In the genomic region with DNA sequence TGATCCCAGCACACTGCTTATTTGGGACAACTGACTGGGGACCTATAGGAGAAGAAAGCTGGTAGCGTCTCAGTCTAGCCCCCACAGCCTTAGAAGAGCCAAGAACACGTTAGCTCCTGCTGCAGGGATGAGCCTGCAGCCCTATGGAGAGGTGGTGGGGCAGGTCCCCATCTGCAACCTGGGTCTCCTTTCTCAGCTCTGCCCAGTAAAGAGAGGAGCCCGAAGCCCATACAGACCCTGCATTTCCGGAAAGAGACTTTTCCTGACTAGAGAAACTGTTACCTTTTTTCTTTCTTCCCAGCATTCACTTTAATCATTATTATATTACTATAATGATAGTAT, we compare ENCODE assay signal across 8 cellular contexts. TPM values are rescaled to one million over a fixed set of nuclear protein-coding genes. Genes with fewer than 3 reads are reported as not detected.
DNase-seq lines count a peak whose midpoint lies in the region; ATAC-seq, FAIRE-seq and TF ChIP-seq lines count a peak whose summit lies in the region.

No MANE protein-coding gene starts in this region.

- H3K36me3 ChIP-seq in BE2C (peaks cover 14% of the 10 kb centered on the region), right atrium auricular region (peaks cover 20% of the 10 kb centered on the region)

- peak overlapping the region; percentile 4 for H4K91ac ChIP-seq in H9 (ENCODE audit: insufficient read length, low read depth, low read length)

- DNase-seq in BE2C (no peak), H9 (no peak), right atrium auricular region (ENCODE audit: low spot score) (no peak), HTR-8/SVneo (ENCODE audit: insufficient read length, low spot score) (no peak)

- H4K5ac ChIP-seq in H9 (ENCODE audit: insufficient read length, low read depth, low read length) = peak overlapping the region; percentile 94

- no peaks in the 10 kb centered on the region; the same call in 1 of the 2 replicates for H3K4me1 ChIP-seq in BE2C
- no peaks in the 10 kb centered on the region for H3K4me1 ChIP-seq in H9 (ENCODE audit: insufficient read depth, low read length)
- H3K4me1 ChIP-seq in right atrium auricular region = peaks cover 0 to 11% of the 10 kb centered on the region in 2 donors

- H2BK5ac ChIP-seq in H9 (ENCODE audit: insufficient read length, low read length) = no peak overlapping the region

- no peak for ATAC-seq in stimulated activated memory B cell treated with anti-CD40 and anti-IgM and Interleukin-4, amounts not matched to agents 10 μg/mL and 1 μg/mL and 100 μg/mL, for 72 hours
- ATAC-seq in HG02970 (IDR thresholded peaks at IDR 0.05; ENCODE audit: low FRiP score, unreplicated experiment) (no peak), GM21576 (IDR thresholded peaks at IDR 0.05; ENCODE audit: unreplicated experiment) (no peak)

- WGBS in H9 (ENCODE audit: extremely low coverage, insufficient read length, low lambda C conversion rate) = no CpG with 5 or more reads among the region's 4 CpGs

- no peak overlapping the region for H2BK120ac ChIP-seq in H9 (ENCODE audit: low read depth, low read length, poor library complexity, severe bottlenecking)

- H3K9me3 ChIP-seq in BE2C (no peaks in the 10 kb centered on the region), H9 (ENCODE audit: control insufficient read depth, low read depth, low read length) (no peaks in the 10 kb centered on the region), right atrium auricular region (no peaks in the 10 kb centered on the region)

- H3K79me2 ChIP-seq in H9 (ENCODE audit: insufficient read depth, low read length) = peaks cover 8% of the 10 kb centered on the region; the same call in 1 of the 2 replicates

- H3K18ac ChIP-seq in H9 (ENCODE audit: insufficient read length, low read depth, low read length) = peak overlapping the region; percentile 27

- no peak overlapping the region for H3T11ph ChIP-seq in H9 (ENCODE audit: low read length)

- no peak overlapping the region for H3K23ac ChIP-seq in H9 (ENCODE audit: insufficient read length, low read depth, low read length)

- H3K56ac ChIP-seq in H9 (ENCODE audit: insufficient read length, low read depth, low read length) = peak overlapping the region; percentile 8

- FAIRE-seq in HTR-8/SVneo (lab: Jason Lieb, UNC) = no peak

- H3K4ac ChIP-seq in H9 (ENCODE audit: low read depth, low read length) = no peak overlapping the region

- H3K27me3 ChIP-seq in BE2C = no peaks in the 10 kb centered on the region
- H3K27me3 ChIP-seq in H9 (ENCODE audit: insufficient read depth, low read length) = no peaks in the 10 kb centered on the region
- H3K27me3 ChIP-seq in right atrium auricular region = no peaks in the 10 kb centered on the region

- peak overlapping the region; percentile 94 for H3K4me2 ChIP-seq in H9 (ENCODE audit: insufficient read depth, insufficient read length, low read length)

- H3K9me3 Mint-ChIP-seq in H9 = peaks cover 0 to 2% of the 10 kb centered on the region in 2 experiments; a peak in 1 of 5 replicates
- H3K9me3 Mint-ChIP-seq in stimulated activated memory B cell treated with anti-CD40 and anti-IgM and Interleukin-4, amounts not matched to agents 10 μg/mL and 1 μg/mL and 100 μg/mL, for 72 hours = no peaks in the 10 kb centered on the region

- H2AK5ac ChIP-seq in H9 (ENCODE audit: insufficient read length, low read length) = no peak overlapping the region

- no peaks in the 10 kb centered on the region for H4K20me1 ChIP-seq in H9 (ENCODE audit: control insufficient read depth, insufficient read depth, insufficient read length)

- H3K4me3 ChIP-seq in BE2C (ENCODE audit: low read depth, low read length) = peak overlapping the region; percentile 95
- H3K4me3 ChIP-seq in right atrium auricular region = peak overlapping the region; percentile 77 to 97

- no peak overlapping the region for H2BK15ac ChIP-seq in H9 (ENCODE audit: low read depth, low read length)

- H3K14ac ChIP-seq in H9 (ENCODE audit: insufficient read depth, low read length) = peak overlapping the region; percentile 93; the same call in 1 of the 2 replicates

- H2BK12ac ChIP-seq in H9 (ENCODE audit: insufficient read length, low read depth, low read length) = no peak overlapping the region

- H3K27ac Mint-ChIP-seq in H9 = peak overlapping the region; percentile 57 to 99 (median 94); a peak in 6 of 7 replicates
- H3K27ac Mint-ChIP-seq in stimulated activated memory B cell treated with anti-CD40 and anti-IgM and Interleukin-4, amounts not matched to agents 10 μg/mL and 1 μg/mL and 100 μg/mL, for 72 hours = peak overlapping the region; percentile 91

- H3K27me3 Mint-ChIP-seq in H9 (ENCODE audit: low read depth) = peaks cover 6% of the 10 kb centered on the region
- peaks cover 15% of the 10 kb centered on the region for H3K27me3 Mint-ChIP-seq in stimulated activated memory B cell treated with anti-CD40 and anti-IgM and Interleukin-4, amounts not matched to agents 10 μg/mL and 1 μg/mL and 100 μg/mL, for 72 hours

- no peak for TF ChIP-seq CTCF in BE2C (IDR thresholded peaks at IDR 0.05; ENCODE audit: low read depth, low read length)
- no peak for TF ChIP-seq CTCF in H9 (conservative IDR thresholded peaks at IDR 0.05)
- no peak for TF ChIP-seq CTCF in VCaP (conservative IDR thresholded peaks at IDR 0.05)
- no peak for TF ChIP-seq CTCF in right atrium auricular region (IDR thresholded peaks at IDR 0.05)

- H3K27ac ChIP-seq in H9 (ENCODE audit: insufficient read length, low read depth, low read length) (no peak overlapping the region), VCaP (peak overlapping the region; percentile 65; the same call in 1 of the 2 replicates), right atrium auricular region (peak overlapping the region in 1 of 2 donors; percentile 67)

- H3K23me2 ChIP-seq in H9 (ENCODE audit: insufficient read length, low read depth, low read length, poor library complexity, severe bottlenecking) = peaks cover 3% of the 10 kb centered on the region

- H2AFZ ChIP-seq in H9 (ENCODE audit: low read length) = no peak overlapping the region

- H3K36me3 Mint-ChIP-seq in H9 (ENCODE audit: insufficient read depth in 1 of 3, low read depth in 3 of 3) = peaks cover 20 to 33% (median 20%) of the 10 kb centered on the region in 3 experiments; a peak in 6 of 7 replicates
- H3K36me3 Mint-ChIP-seq in stimulated activated memory B cell treated with anti-CD40 and anti-IgM and Interleukin-4, amounts not matched to agents 10 μg/mL and 1 μg/mL and 100 μg/mL, for 72 hours = peaks cover 19% of the 10 kb centered on the region

- no peak overlapping the region for H2BK20ac ChIP-seq in H9 (ENCODE audit: low read depth, low read length, poor library complexity, severe bottlenecking)

- peak overlapping the region; percentile 89 to 100 for H3K4me3 Mint-ChIP-seq in H9
- H3K4me3 Mint-ChIP-seq in stimulated activated memory B cell treated with anti-CD40 and anti-IgM and Interleukin-4, amounts not matched to agents 10 μg/mL and 1 μg/mL and 100 μg/mL, for 72 hours = peak overlapping the region; percentile 91

- no peak overlapping the region for H4K8ac ChIP-seq in H9 (replicated peaks; ENCODE audit: insufficient read length, low read depth, low read length)

- H3K79me1 ChIP-seq in H9 (ENCODE audit: insufficient read depth, low read depth, low read length, poor library complexity, severe bottlenecking) = no peaks in the 10 kb centered on the region

- H3K4me1 Mint-ChIP-seq in H9 = peaks cover 5 to 8% of the 10 kb centered on the region in 2 experiments; a peak in 2 of 4 replicates
- peaks cover 42% of the 10 kb centered on the region for H3K4me1 Mint-ChIP-seq in stimulated activated memory B cell treated with anti-CD40 and anti-IgM and Interleukin-4, amounts not matched to agents 10 μg/mL and 1 μg/mL and 100 μg/mL, for 72 hours

- peak overlapping the region; percentile 97 for H3K9ac ChIP-seq in H9 (ENCODE audit: extremely low read depth, insufficient read length, low read length)

RNA-seq across cellular contexts. Expression of a gene that starts 0.8 kb away (rescaled TPM):
- 41.3 TPM for polyA plus RNA-seq in BE2C (2012; ENCODE audit: insufficient read depth, insufficient read length, low read depth)
- total RNA-seq in H9 (2021) (48.9 and 51.9 TPM in 2 replicates), right atrium auricular region (10 to 100 TPM in 1 of 2 donors, 1 to 10 TPM in 1; 10.0 to 24.3 TPM)

RNA-seq across cellular contexts. Expression of a gene that starts 32.0 kb away (rescaled TPM):
- not detected for polyA plus RNA-seq in BE2C (2012; ENCODE audit: insufficient read depth, insufficient read length, low read depth)
- 0.33 and 1.2 TPM in 2 replicates for total RNA-seq in H9 (2021)
- not detected for total RNA-seq in right atrium auricular region

RNA-seq across cellular contexts. Expression of a gene that starts 52.1 kb away (rescaled TPM):
- polyA plus RNA-seq in BE2C (2012; ENCODE audit: insufficient read depth, insufficient read length, low read depth) = 20.4 TPM
- total RNA-seq in H9 (2021) (6.2 and 7.3 TPM in 2 replicates), right atrium auricular region (10 to 100 TPM in 1 of 2 donors, 1 to 10 TPM in 1; 9.8 to 14.9 TPM)
